ENCODE assay signal across 16 cellular contexts in the genomic region with DNA sequence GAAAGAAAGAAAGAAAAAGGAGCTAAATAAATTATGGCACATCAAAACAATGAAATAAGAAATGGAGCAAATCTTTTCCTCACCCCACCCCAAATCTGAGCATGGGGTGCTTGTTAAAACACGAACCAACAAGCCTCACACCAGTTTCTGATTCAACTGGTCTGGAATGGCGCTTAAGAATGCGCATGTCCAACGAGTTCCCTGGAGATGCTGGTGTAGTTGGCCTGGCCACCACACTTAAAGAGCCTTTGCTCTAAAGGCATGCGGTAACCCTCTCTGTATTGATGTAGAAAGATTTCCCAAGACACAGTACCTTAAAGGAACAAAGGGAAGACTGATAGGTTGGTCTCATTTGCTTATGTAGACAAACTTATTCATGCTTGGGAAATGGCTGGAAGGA. TPM values are rescaled to one million over a fixed set of nuclear protein-coding genes. Genes with fewer than 3 reads are reported as not detected.
DNase-seq lines count a peak whose midpoint lies in the region; ATAC-seq and TF ChIP-seq lines count a peak whose summit lies in the region.
"Had no signal": no experiment of that assay in that cellular context is flagged by ENCODE, and none has a peak within 500 bp of the region (broad histone marks: within the 10 kb centered on the region; RNA-seq: fewer than 3 reads in every experiment).

No MANE protein-coding gene starts in this region.

- H2AFZ ChIP-seq in hepatocyte (no peak overlapping the region), osteoblast (ENCODE audit: low read length) (no peak overlapping the region)

- H3K79me2 ChIP-seq in hepatocyte: no peaks in the 10 kb centered on the region
- no peaks in the 10 kb centered on the region for H3K79me2 ChIP-seq in osteoblast (ENCODE audit: insufficient read depth, low read length)

- H3K4me2 ChIP-seq in hepatocyte (peak overlapping the region; percentile 96), osteoblast (ENCODE audit: insufficient read depth, low read length) (peak overlapping the region; percentile 86)

- DNase-seq in H7 (peak; percentile 43), Panc1 (ENCODE audit: low read depth, low spot score) (no peak), hepatocyte (ENCODE audit: low spot score) (no peak), osteoblast (ENCODE audit: insufficient read length, low spot score, missing footprints) (no peak), NCI-H2029 (lab: John Stamatoyannopoulos, UW) (no peak), Peyer's patch (no peak)
- DNase-seq: activated CD4-positive, alpha-beta T cell treated with anti-CD3 and anti-CD28 coated beads, Interleukin-2, amount 50 U/mL, for 1 hour; CD4-positive, CD25-positive, alpha-beta regulatory T cell; dorsolateral prefrontal cortex; GF-D8; KG1; kidney; stimulated activated CD4-positive, alpha-beta T cell treated with anti-CD3 and anti-CD28 coated beads, Interleukin-4, amount 100 ng/mL, for 24 hours; uterus had no signal

- CTCF ChIA-PET in Panc1 (lab: Charles Lee): no interaction called here

- TF ChIP-seq POLR2A in Peyer's patch (IDR thresholded peaks at IDR 0.05): no peak

- no TSS peak for BruUV-seq in Panc1 (replicated peaks; lab: Mats Ljungman, UMichigan)

- H3K27me3 ChIP-seq in H7 (ENCODE audit: control insufficient read depth, insufficient read depth, low read length): no peaks in the 10 kb centered on the region
- peaks cover 46% of the 10 kb centered on the region for H3K27me3 ChIP-seq in Panc1 (ENCODE audit: control insufficient read depth, insufficient read depth, low read length)
- peaks cover 33% of the 10 kb centered on the region for H3K27me3 ChIP-seq in hepatocyte
- H3K27me3 ChIP-seq in osteoblast (ENCODE audit: insufficient read depth, low read length): peaks cover 44% of the 10 kb centered on the region
- peaks cover 0 to 8% of the 10 kb centered on the region in 2 donors for H3K27me3 ChIP-seq in Peyer's patch
- H3K27me3 ChIP-seq: uterus had no signal

- in situ Hi-C loops in Panc1 (cut with HindIII; ENCODE audit: low pct_unique_long_range_greater_than_20kb, low sequenced_read_pairs): no loop called here

- H3K27ac ChIP-seq in Panc1 (ENCODE audit: low read length) (no peak overlapping the region), hepatocyte (no peak overlapping the region), osteoblast (ENCODE audit: low read depth, low read length) (no peak overlapping the region), Peyer's patch (no peak overlapping the region)
- H3K27ac ChIP-seq: dorsolateral prefrontal cortex, right atrium auricular region, uterus had no signal

- intact Hi-C loops in Panc1 (cut with micrococcal nuclease; ENCODE audit: unreplicated experiment): no loop called here

- H3K36me3 ChIP-seq in H7 (replicated peaks; ENCODE audit: control insufficient read depth, insufficient read depth, low read length) (no peaks in the 10 kb centered on the region), Panc1 (ENCODE audit: control insufficient read depth, insufficient read depth, low read length) (no peaks in the 10 kb centered on the region), hepatocyte (replicated peaks; ENCODE audit: insufficient read depth, low read depth) (no peaks in the 10 kb centered on the region), osteoblast (ENCODE audit: insufficient read depth, low read length) (no peaks in the 10 kb centered on the region), Peyer's patch (no peaks in the 10 kb centered on the region)
- H3K36me3 ChIP-seq: right atrium auricular region, uterus had no signal

- TF ChIP-seq CTCF in Panc1 (IDR thresholded peaks at IDR 0.05) (no peak), hepatocyte (IDR thresholded peaks at IDR 0.05; ENCODE audit: poor library complexity) (no peak), osteoblast (IDR thresholded peaks at IDR 0.05; ENCODE audit: extremely low read depth, low read depth, low read length) (no peak), Peyer's patch (IDR thresholded peaks at IDR 0.05) (no peak)

- no peaks in the 10 kb centered on the region; the same call in 1 of the 2 replicates for H3K4me1 ChIP-seq in Panc1 (ENCODE audit: control insufficient read depth, insufficient read depth, low read length)
- peaks cover 4% of the 10 kb centered on the region for H3K4me1 ChIP-seq in hepatocyte (ENCODE audit: insufficient read depth)
- peaks cover 16% of the 10 kb centered on the region for H3K4me1 ChIP-seq in osteoblast (ENCODE audit: insufficient read depth, low read length)
- peaks cover 0 to 8% (median 6%) of the 10 kb centered on the region in 4 donors for H3K4me1 ChIP-seq in Peyer's patch

- H3K4me3 ChIP-seq in H7 (ENCODE audit: insufficient read depth, low read depth, low read length) (peak overlapping the region; percentile 74), Panc1 (ENCODE audit: low read depth in 2 of 2, low read length in 2 of 2) (no peak overlapping the region), hepatocyte (no peak overlapping the region), osteoblast (ENCODE audit: insufficient read depth, low read length) (peak overlapping the region; percentile 73), Peyer's patch (no peak overlapping the region)

- 64% methylated on average over 5 of the region's 5 CpGs for WGBS in hepatocyte (ENCODE audit: low lambda C conversion rate, missing lambda C conversion rate)

- POLR2A ChIA-PET in Panc1 (lab: Charles Lee): no interaction called here

- H3K9me3 ChIP-seq in Panc1 (ENCODE audit: control insufficient read depth, insufficient read depth, low read depth, low read length) (no peaks in the 10 kb centered on the region), hepatocyte (ENCODE audit: low read depth) (no peaks in the 10 kb centered on the region), osteoblast (ENCODE audit: low read depth, low read length) (no peaks in the 10 kb centered on the region), Peyer's patch (no peaks in the 10 kb centered on the region)
- H3K9me3 ChIP-seq: right atrium auricular region, uterus had no signal

- H3K9me2 ChIP-seq in hepatocyte (replicated peaks; ENCODE audit: insufficient read depth): no peaks in the 10 kb centered on the region

- H4K20me1 ChIP-seq in hepatocyte (ENCODE audit: insufficient read depth, poor library complexity, severe bottlenecking) (no peaks in the 10 kb centered on the region), osteoblast (ENCODE audit: insufficient read depth, low read length) (no peaks in the 10 kb centered on the region)

- ATAC-seq in Panc1: 0 out of 2 replicates have a peak, but pooled peaks have one; percentile 33
- ATAC-seq in HG03432 (IDR thresholded peaks at IDR 0.05; ENCODE audit: unreplicated experiment): no peak

RNA-seq across cellular contexts. Expression of a gene that starts 49.1 kb away (rescaled TPM):
- 16.0 and 22.7 TPM in 2 replicates for total RNA-seq in H7 (2014; rRNA removed; shearing (Covaris generic))
- total RNA-seq in Panc1 (2021; ENCODE audit: unreplicated experiment): 3.3 TPM
- 1.6 TPM for polyA plus RNA-seq in Panc1 (2012; ENCODE audit: insufficient read length)
- 0.36 TPM in 1 of 2 replicates, not detected in the other for total RNA-seq in hepatocyte
- polyA plus RNA-seq in hepatocyte: 0.16 and 0.35 TPM in 2 replicates
- 31.8 and 40.4 TPM in 2 replicates for total RNA-seq in osteoblast
- total RNA-seq in Peyer's patch: not detected
- total RNA-seq: CD4-positive, CD25-positive, alpha-beta regulatory T cell had no signal
- polyA plus RNA-seq: CD4-positive, CD25-positive, alpha-beta regulatory T cell had no signal

Comparison
In these comparisons a context has a peak if more than half of its experiments do, and no peak if none do; other contexts are left out.
1. H3K4me3 ChIP-seq: peak in H7 (single experiment) and osteoblast (single experiment); none in Panc1 (0 of 2), hepatocyte (single experiment) and Peyer's patch (0 of 4).